Comparison of ENCODE assay signal across 8 cellular contexts in the genomic region with DNA sequence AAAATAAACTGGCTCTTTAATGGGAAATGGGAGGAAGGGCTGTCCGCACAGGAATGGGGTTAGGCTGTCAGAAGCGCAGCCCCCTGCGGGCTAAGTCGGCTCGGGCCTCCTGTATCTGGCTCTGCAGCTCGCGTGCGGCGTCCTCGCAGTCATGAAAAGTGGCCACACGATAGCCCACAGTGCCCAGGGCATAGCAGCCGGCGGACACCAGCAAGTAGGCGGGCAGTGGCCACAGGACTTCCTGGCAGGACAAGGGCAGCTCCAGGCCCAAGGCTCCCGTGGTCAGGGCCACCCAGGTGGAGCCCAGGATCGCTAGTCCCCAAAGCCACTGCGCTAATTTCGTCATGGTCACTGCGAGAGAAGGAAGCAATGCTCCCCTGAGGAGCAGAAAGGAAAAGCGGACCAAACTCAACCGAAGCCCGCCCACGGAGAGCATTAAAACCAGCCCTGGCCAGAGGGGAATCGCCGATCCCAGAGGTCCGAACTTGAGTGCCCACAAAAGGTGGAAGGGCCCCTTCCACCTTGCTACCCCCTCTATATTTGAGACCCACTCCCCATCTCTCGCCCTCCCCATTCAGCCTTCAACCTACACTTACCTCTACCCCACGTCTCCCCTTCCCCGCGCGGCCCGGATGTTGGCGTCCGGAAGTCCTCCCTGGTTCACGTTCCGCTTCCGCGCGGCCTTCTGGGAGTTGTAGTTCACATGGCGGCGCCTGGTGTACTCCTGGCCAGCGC. TPM values are rescaled to one million over a fixed set of nuclear protein-coding genes. Genes with fewer than 3 reads are reported as not detected.
DNase-seq lines count a peak whose midpoint lies in the region; ATAC-seq lines count a peak whose summit lies in the region.

TSS of gene DPM3 (minus strand) at position 637 of the 735 bp plus-strand sequence. CDS start at position 346, 291 bp downstream.

- H3K4me2 ChIP-seq in BLaER1 = peak within 1 kb of the TSS; percentile 89

- POLR2A ChIA-PET in activated CD8-positive, alpha-beta memory T cell treated with anti-CD3 and anti-CD28 coated beads for 36 hours (lab: Charles Lee) = interaction anchor here (0.6 to 0.9 kb wide), 2 partner anchors 12 to 54 kb away, joined by 3 read pairs; no protein-coding TSS in a partner anchor

- peak within 1 kb of the TSS; percentile 82 for H3K27ac ChIP-seq in BLaER1
- peak within 1 kb of the TSS; percentile 78 for H3K27ac ChIP-seq in effector memory CD4-positive, alpha-beta T cell (ENCODE audit: insufficient read depth, low read length, poor library complexity, severe bottlenecking)

- ATAC-seq in GM19372 (IDR thresholded peaks at IDR 0.05; ENCODE audit: low read depth, unreplicated experiment) (peak; percentile 59), memory B cell (ENCODE audit: low read depth) (peak; percentile 61)

- no peaks in the 10 kb centered on the region for H3K9me3 ChIP-seq in BLaER1
- H3K9me3 ChIP-seq in effector memory CD4-positive, alpha-beta T cell (ENCODE audit: control insufficient read depth, low read length) = no peaks in the 10 kb centered on the region

- H3K27me3 Mint-ChIP-seq in memory B cell = no peaks in the 10 kb centered on the region

- CTCF ChIA-PET in activated CD8-positive, alpha-beta memory T cell treated with anti-CD3 and anti-CD28 coated beads for 36 hours (lab: Charles Lee) = interaction anchor here (1.0 to 1.4 kb wide), 3 partner anchors 28 to 55 kb away, joined by 3 to 4 read pairs (median 3); partner anchors contain the start of gene KRTCAP2

- peak within 1 kb of the TSS; percentile 87 for H3K4me3 ChIP-seq in BLaER1
- H3K4me3 ChIP-seq in effector memory CD4-positive, alpha-beta T cell (ENCODE audit: insufficient read depth, low read depth, low read length, poor library complexity, severe bottlenecking) = peak within 1 kb of the TSS; percentile 71

- H3K36me3 ChIP-seq in BLaER1 = peaks cover 17% of the 10 kb centered on the region
- no peaks in the 10 kb centered on the region for H3K36me3 ChIP-seq in effector memory CD4-positive, alpha-beta T cell (ENCODE audit: control insufficient read depth, insufficient read depth, low read length)

- peaks cover 43% of the 10 kb centered on the region for H3K4me1 ChIP-seq in BLaER1
- peaks cover 24% of the 10 kb centered on the region for H3K4me1 ChIP-seq in effector memory CD4-positive, alpha-beta T cell (ENCODE audit: control insufficient read depth, insufficient read depth, low read length, poor library complexity, severe bottlenecking)

- H3K27me3 ChIP-seq in BLaER1 = no peaks in the 10 kb centered on the region
- H3K27me3 ChIP-seq in effector memory CD4-positive, alpha-beta T cell (replicated peaks; ENCODE audit: control insufficient read depth, insufficient read depth, low read length, poor library complexity, severe bottlenecking) = no peaks in the 10 kb centered on the region

- H3K4me3 Mint-ChIP-seq in memory B cell = peak within 1 kb of the TSS; percentile 92

- H3K36me3 Mint-ChIP-seq in memory B cell = peaks cover 1% of the 10 kb centered on the region

- H3K9me3 Mint-ChIP-seq in memory B cell = no peaks in the 10 kb centered on the region

- peak within 1 kb of the TSS; percentile 87 for H3K27ac Mint-ChIP-seq in memory B cell

- peaks cover 18% of the 10 kb centered on the region for H3K4me1 Mint-ChIP-seq in memory B cell

- DNase-seq in HS-5 (ENCODE audit: low read depth) (peak; percentile 35), NOMO-1 treated with DMSO at 0.1 percent for 48 hours (lab: John Stamatoyannopoulos, UW; ENCODE audit: unreplicated experiment) (peak; percentile 77), memory B cell (ENCODE audit: low spot score in 2 of 2) (peak; percentile 75 to 87)
- DNase-seq in effector memory CD4-positive, alpha-beta T cell = peak; percentile 70 to 82 (median 79)
- DNase-seq in stimulated activated CD8-positive, alpha-beta memory T cell treated with anti-CD3 and anti-CD28 coated beads, Interleukin-12 subunit alpha, Interleukin-12 subunit beta, amount 100 ng/mL, for 24 hours (ENCODE audit: extremely low read depth) = peak; percentile 63

- peak within 1 kb of the TSS; percentile 90 for H3K9ac ChIP-seq in BLaER1

- H4K20me1 ChIP-seq in BLaER1 = no peaks in the 10 kb centered on the region

RNA-seq across cellular contexts. Expression of gene DPM3, which starts in this region (rescaled TPM):
- 10 to 100 TPM; 31.3 to 32.0 TPM for total RNA-seq in activated CD8-positive, alpha-beta memory T cell treated with anti-CD3 and anti-CD28 coated beads for 36 hours

Comparison
In these comparisons a context has a peak if more than half of its experiments do, and no peak if none do; other contexts are left out.
1. Peak in every context shown above with its lines: DNase-seq, ATAC-seq, H3K4me3 ChIP-seq and H3K27ac ChIP-seq.